1 cellular context compared by ENCODE assay signal in genomic region chr6:27161946-27162603, GRCh38.
A peak's percentile ranks its signal among the peaks of the same experiment; 100 is the strongest.
TF ChIP-seq lines count a peak whose summit lies in the region.

No MANE protein-coding gene starts in this region.

TF ChIP-seq in HepG2, 621 proteins besides CTCF, POLR2A, EP300 and RAD21 (continued from another document):
- TF ChIP-seq, protein P1, sequence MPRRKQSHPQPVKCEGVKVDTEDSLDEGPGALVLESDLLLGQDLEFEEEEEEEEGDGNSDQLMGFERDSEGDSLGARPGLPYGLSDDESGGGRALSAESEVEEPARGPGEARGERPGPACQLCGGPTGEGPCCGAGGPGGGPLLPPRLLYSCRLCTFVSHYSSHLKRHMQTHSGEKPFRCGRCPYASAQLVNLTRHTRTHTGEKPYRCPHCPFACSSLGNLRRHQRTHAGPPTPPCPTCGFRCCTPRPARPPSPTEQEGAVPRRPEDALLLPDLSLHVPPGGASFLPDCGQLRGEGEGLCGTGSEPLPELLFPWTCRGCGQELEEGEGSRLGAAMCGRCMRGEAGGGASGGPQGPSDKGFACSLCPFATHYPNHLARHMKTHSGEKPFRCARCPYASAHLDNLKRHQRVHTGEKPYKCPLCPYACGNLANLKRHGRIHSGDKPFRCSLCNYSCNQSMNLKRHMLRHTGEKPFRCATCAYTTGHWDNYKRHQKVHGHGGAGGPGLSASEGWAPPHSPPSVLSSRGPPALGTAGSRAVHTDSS (CRISPR knock-in tag; conservative IDR thresholded peaks at IDR 0.05) = no peak
- TF ChIP-seq ZNF451 (CRISPR knock-in tag; IDR thresholded peaks at IDR 0.05) = no peak
- no peak for TF ChIP-seq JUNB (CRISPR knock-in tag; IDR thresholded peaks at IDR 0.05; ENCODE audit: borderline replicate concordance)
- no peak for TF ChIP-seq ISL2 (CRISPR knock-in tag; IDR thresholded peaks at IDR 0.05)
- no peak for TF ChIP-seq SP5 (CRISPR knock-in tag; IDR thresholded peaks at IDR 0.05; ENCODE audit: borderline replicate concordance, low read depth)
- no peak for TF ChIP-seq ZNF33A (CRISPR knock-in tag; IDR thresholded peaks at IDR 0.05; ENCODE audit: borderline replicate concordance)
- no peak for TF ChIP-seq SP1 (IDR thresholded peaks at IDR 0.05)
- no peak for TF ChIP-seq SP1 (CRISPR knock-in tag; IDR thresholded peaks at IDR 0.05)
- TF ChIP-seq, protein P2, sequence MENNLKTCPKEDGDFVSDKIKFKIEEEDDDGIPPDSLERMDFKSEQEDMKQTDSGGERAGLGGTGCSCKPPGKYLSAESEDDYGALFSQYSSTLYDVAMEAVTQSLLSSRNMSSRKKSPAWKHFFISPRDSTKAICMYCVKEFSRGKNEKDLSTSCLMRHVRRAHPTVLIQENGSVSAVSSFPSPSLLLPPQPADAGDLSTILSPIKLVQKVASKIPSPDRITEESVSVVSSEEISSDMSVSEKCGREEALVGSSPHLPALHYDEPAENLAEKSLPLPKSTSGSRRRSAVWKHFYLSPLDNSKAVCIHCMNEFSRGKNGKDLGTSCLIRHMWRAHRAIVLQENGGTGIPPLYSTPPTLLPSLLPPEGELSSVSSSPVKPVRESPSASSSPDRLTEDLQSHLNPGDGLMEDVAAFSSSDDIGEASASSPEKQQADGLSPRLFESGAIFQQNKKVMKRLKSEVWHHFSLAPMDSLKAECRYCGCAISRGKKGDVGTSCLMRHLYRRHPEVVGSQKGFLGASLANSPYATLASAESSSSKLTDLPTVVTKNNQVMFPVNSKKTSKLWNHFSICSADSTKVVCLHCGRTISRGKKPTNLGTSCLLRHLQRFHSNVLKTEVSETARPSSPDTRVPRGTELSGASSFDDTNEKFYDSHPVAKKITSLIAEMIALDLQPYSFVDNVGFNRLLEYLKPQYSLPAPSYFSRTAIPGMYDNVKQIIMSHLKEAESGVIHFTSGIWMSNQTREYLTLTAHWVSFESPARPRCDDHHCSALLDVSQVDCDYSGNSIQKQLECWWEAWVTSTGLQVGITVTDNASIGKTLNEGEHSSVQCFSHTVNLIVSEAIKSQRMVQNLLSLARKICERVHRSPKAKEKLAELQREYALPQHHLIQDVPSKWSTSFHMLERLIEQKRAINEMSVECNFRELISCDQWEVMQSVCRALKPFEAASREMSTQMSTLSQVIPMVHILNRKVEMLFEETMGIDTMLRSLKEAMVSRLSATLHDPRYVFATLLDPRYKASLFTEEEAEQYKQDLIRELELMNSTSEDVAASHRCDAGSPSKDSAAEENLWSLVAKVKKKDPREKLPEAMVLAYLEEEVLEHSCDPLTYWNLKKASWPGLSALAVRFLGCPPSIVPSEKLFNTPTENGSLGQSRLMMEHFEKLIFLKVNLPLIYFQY (CRISPR knock-in tag; IDR thresholded peaks at IDR 0.05; ENCODE audit: borderline replicate concordance) = no peak
- peak; percentile 93 for TF ChIP-seq ZNF24 (IDR thresholded peaks at IDR 0.05)
- TF ChIP-seq SIX4 (CRISPR knock-in tag; IDR thresholded peaks at IDR 0.05) = no peak
- no peak for TF ChIP-seq ZNF501 (CRISPR knock-in tag; IDR thresholded peaks at IDR 0.05)
- no peak for TF ChIP-seq CAMTA2 (CRISPR knock-in tag; IDR thresholded peaks at IDR 0.05; ENCODE audit: borderline replicate concordance)
- TF ChIP-seq MIXL1 (CRISPR knock-in tag; IDR thresholded peaks at IDR 0.05) = 0 out of 2 replicates have a peak, but pooled peaks have one; percentile 19
- TF ChIP-seq, protein P3, sequence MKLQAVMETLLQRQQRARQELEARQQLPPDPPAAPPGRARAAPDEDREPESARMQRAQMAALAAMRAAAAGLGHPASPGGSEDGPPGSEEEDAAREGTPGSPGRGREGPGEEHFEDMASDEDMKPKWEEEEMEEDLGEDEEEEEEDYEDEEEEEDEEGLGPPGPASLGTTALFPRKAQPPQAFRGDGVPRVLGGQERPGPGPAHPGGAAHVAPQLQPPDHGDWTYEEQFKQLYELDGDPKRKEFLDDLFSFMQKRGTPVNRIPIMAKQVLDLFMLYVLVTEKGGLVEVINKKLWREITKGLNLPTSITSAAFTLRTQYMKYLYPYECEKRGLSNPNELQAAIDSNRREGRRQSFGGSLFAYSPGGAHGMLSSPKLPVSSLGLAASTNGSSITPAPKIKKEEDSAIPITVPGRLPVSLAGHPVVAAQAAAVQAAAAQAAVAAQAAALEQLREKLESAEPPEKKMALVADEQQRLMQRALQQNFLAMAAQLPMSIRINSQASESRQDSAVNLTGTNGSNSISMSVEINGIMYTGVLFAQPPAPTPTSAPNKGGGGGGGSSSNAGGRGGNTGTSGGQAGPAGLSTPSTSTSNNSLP (IDR thresholded peaks at IDR 0.05; ENCODE audit: low read depth, low read length) = peak; percentile 93; the same call in 1 of the 2 replicates
- no peak for TF ChIP-seq GZF1 (CRISPR knock-in tag; IDR thresholded peaks at IDR 0.05)
- no peak for TF ChIP-seq GATAD1 (CRISPR knock-in tag; IDR thresholded peaks at IDR 0.05)
- no peak for TF ChIP-seq ZNF230 (CRISPR knock-in tag; IDR thresholded peaks at IDR 0.05)
- 0 out of 2 replicates have a peak, but pooled peaks have one; percentile 26 for TF ChIP-seq SSRP1 (CRISPR knock-in tag; IDR thresholded peaks at IDR 0.05)
- no peak for TF ChIP-seq ZFP1 (CRISPR knock-in tag; IDR thresholded peaks at IDR 0.05)
- no peak for TF ChIP-seq XBP1 (CRISPR knock-in tag; IDR thresholded peaks at IDR 0.05)
- no peak for TF ChIP-seq ZBTB3 (CRISPR knock-in tag; IDR thresholded peaks at IDR 0.05; ENCODE audit: borderline replicate concordance, low read depth)
- TF ChIP-seq NKX3-1 (CRISPR knock-in tag; IDR thresholded peaks at IDR 0.05) = no peak
- TF ChIP-seq PRDM15 (CRISPR knock-in tag; IDR thresholded peaks at IDR 0.05) = no peak
